ENCODE assay signal across 1 cellular context in genomic region chr6:151693366-151693765, GRCh38.
TF ChIP-seq lines count a peak whose summit lies in the region.

No MANE protein-coding gene starts in this region.

TF ChIP-seq in HepG2, 621 proteins besides CTCF, POLR2A, EP300 and RAD21:
- TF ChIP-seq PAF1 (CRISPR knock-in tag; IDR thresholded peaks at IDR 0.05): no peak
- TF ChIP-seq CEBPB (IDR thresholded peaks at IDR 0.05; ENCODE audit: borderline replicate concordance, low read depth, low read length): peak; percentile 55; the same call in 1 of the 2 replicates
